In genomic region chr5:154977409-154977808, GRCh38 we compare ENCODE assay signal across 20 cellular contexts. TPM values are rescaled to one million over a fixed set of nuclear protein-coding genes. Genes with fewer than 3 reads are reported as not detected.
DNase-seq lines count a peak whose midpoint lies in the region; ATAC-seq and TF ChIP-seq lines count a peak whose summit lies in the region.
"Had no signal": no experiment of that assay in that cellular context is flagged by ENCODE, and none has a peak within 500 bp of the region (broad histone marks: within the 10 kb centered on the region; RNA-seq: fewer than 3 reads in every experiment).

No MANE protein-coding gene starts in this region.

- DNase-seq in DMS53 (lab: John Stamatoyannopoulos, UW), result peak; percentile 48
- DNase-seq in DMS53 treated with DMSO at 0.1 percent for 48 hours (lab: John Stamatoyannopoulos, UW; ENCODE audit: unreplicated experiment), result no peak
- peak; percentile 18 for DNase-seq in amniotic epithelial cell (ENCODE audit: low read depth)
- peak; percentile 15 to 45 for DNase-seq in foreskin keratinocyte
- no peak for DNase-seq in tibial artery
- DNase-seq: activated CD4-positive, alpha-beta memory T cell treated with anti-CD3 and anti-CD28 coated beads, Interleukin-2, amount 10 ng/mL, durations not matched to agents 7 days and 5 days; activated T-cell treated with anti-CD3 and anti-CD28 coated beads, Interleukin-2, amount 50 U/mL, for 48 hours; effector CD8-positive, alpha-beta T cell; kidney; NCI-H1092; testis had no signal

- TF ChIP-seq CTCF in foreskin keratinocyte (conservative IDR thresholded peaks at IDR 0.05) (no peak), tibial artery (IDR thresholded peaks at IDR 0.05) (no peak)

- peaks cover 4% of the 10 kb centered on the region for H3K4me1 ChIP-seq in foreskin keratinocyte
- no peaks in the 10 kb centered on the region for H3K4me1 ChIP-seq in tibial artery
- H3K4me1 ChIP-seq: HAP-1, testis had no signal

- H3K27me3 ChIP-seq in foreskin keratinocyte (no peaks in the 10 kb centered on the region), tibial artery (no peaks in the 10 kb centered on the region)
- H3K27me3 ChIP-seq: hepatocyte, testis had no signal

- intact Hi-C loops in tibial artery (cut with DNase I; ENCODE audit: low total_unique reads), result no loop called here

- no peaks in the 10 kb centered on the region for H3K9me3 ChIP-seq in tibial artery
- H3K9me3 ChIP-seq: HAP-1, testis had no signal

- no peaks in the 10 kb centered on the region for H3K36me3 ChIP-seq in tibial artery
- H3K36me3 ChIP-seq: HAP-1 had no signal

- ATAC-seq in HG03520 (IDR thresholded peaks at IDR 0.05; ENCODE audit: unreplicated experiment), result peak; percentile 56
- ATAC-seq in foreskin keratinocyte, result peak; percentile 57
- ATAC-seq in HG03108 (IDR thresholded peaks at IDR 0.05; ENCODE audit: unreplicated experiment), result no peak
- ATAC-seq in HG02759 (IDR thresholded peaks at IDR 0.05; ENCODE audit: unreplicated experiment), result no peak

- H3K27ac ChIP-seq in foreskin keratinocyte (no peak overlapping the region), tibial artery (no peak overlapping the region)
- H3K27ac ChIP-seq: 22Rv1, hepatocyte, testis had no signal

- H3K4me3 ChIP-seq in tibial artery, result no peak overlapping the region
- H3K4me3 ChIP-seq: HAP-1, hepatocyte, testis had no signal

RNA-seq across cellular contexts. Expression of gene KIF4B, which starts 36.1 kb away (rescaled TPM):
- 0.03 and 0.04 TPM in 2 replicates for total RNA-seq in foreskin keratinocyte
- not detected in 2 replicates for polyA plus RNA-seq in foreskin keratinocyte
- total RNA-seq: activated CD4-positive, alpha-beta memory T cell treated with anti-CD3 and anti-CD28 coated beads, Interleukin-2, amount 10 ng/mL, durations not matched to agents 7 days and 5 days; kidney; progenitor cell of endocrine pancreas had no signal
- polyA plus RNA-seq: adipose tissue, BJ had no signal

RNA-seq across cellular contexts. Expression of gene MRPL22, which starts 36.5 kb away (rescaled TPM):
- total RNA-seq in foreskin keratinocyte, result 43.8 and 46.3 TPM in 2 replicates
- polyA plus RNA-seq in foreskin keratinocyte, result 91.3 and 98.1 TPM in 2 replicates

RNA-seq across cellular contexts. Expression of gene GEMIN5, which starts 39.4 kb away (rescaled TPM):
- 25.3 and 31.7 TPM in 2 replicates for total RNA-seq in foreskin keratinocyte
- 6.1 and 9.0 TPM in 2 replicates for polyA plus RNA-seq in foreskin keratinocyte

Comparison
In these comparisons a context has a peak if more than half of its experiments do, and no peak if none do; other contexts are left out.
1. DNase-seq: peak in DMS53 (single experiment), amniotic epithelial cell (single experiment) and foreskin keratinocyte (2 of 2); none in DMS53 treated with DMSO at 0.1 percent for 48 hours (single experiment) and tibial artery (0 of 2).
2. ATAC-seq: peak in HG03520 (single experiment) and foreskin keratinocyte (single experiment); none in HG03108 (single experiment) and HG02759 (single experiment).